ENCODE assay signal across 8 cellular contexts in the genomic region with DNA sequence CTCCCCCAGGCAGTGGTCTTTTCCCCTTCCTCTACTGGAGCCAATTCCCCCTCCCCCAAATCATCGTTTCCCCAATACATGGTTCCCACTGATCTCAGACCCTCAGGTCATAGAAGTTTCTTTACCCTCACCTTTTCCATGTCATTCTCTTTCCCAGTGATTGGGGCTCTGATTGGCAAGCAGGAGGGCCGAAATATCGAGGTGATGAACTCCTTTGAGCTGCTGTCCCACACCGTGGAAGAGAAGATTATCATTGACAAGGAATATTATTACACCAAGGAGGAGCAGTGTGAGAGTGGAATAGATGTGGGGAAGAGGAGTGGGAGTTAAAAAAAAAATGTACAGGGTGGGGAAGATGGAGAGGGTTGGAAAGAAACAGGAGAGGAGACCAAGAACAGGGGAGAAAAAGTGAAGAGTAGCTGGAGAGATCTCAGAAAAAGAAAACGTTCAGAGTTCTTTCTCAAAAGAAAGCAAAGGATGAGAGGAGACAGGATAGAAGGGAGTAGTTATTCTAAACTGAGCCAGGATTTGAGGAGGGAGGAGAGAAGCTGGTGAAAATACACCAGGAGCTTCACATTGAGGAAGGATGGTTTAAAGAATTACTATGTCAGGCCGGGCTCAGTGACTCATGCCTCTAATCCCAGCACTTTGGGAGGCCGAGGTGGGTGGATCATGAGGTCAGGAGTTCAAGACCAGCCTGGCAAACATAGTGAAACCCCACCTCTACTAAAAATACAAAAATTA. TPM values are rescaled to one million over a fixed set of nuclear protein-coding genes. Genes with fewer than 3 reads are reported as not detected.
DNase-seq lines count a peak whose midpoint lies in the region; ATAC-seq and TF ChIP-seq lines count a peak whose summit lies in the region.

No MANE protein-coding gene starts in this region.

- DNase-seq in heart right ventricle (no peak), Right ventricle myocardium inferior (ENCODE audit: missing footprints) (no peak), astrocyte of the hippocampus (ENCODE audit: low read depth, low spot score) (peak; percentile 39), lung (ENCODE audit: low spot score) (no peak), aorta (no peak), NCI-H128 (lab: John Stamatoyannopoulos, UW; ENCODE audit: unreplicated experiment) (no peak), DMS53 treated with DMSO at 0.1 percent for 48 hours (lab: John Stamatoyannopoulos, UW; ENCODE audit: unreplicated experiment) (no peak)

- WGBS in heart right ventricle, 2 donors: 30 to 42% methylated on average over 7 of the region's 7 CpGs
- WGBS in lung, 2 donors: 37 to 56% methylated on average over 7 of the region's 7 CpGs
- WGBS in aorta, 2 donors: 36 to 40% methylated on average over 7 of the region's 7 CpGs

- intact Hi-C loops in heart right ventricle (cut with DNase I) (loop anchor here in 3 of 10 donors (5.0 to 10.0 kb wide), 3 partner anchors 38 to 175 kb away; partner anchors contain the start of genes TRIM4 (in 2 of the 3) and MBLAC1 (in 1 of the 3)), Right ventricle myocardium inferior (cut with DNase I) (loop anchor here (5.0 to 10.0 kb wide), 2 partner anchors 38 to 175 kb away; partner anchors contain the start of genes MBLAC1 and TRIM4), aorta (cut with DNase I) (loop anchor here in 1 of 2 donors (5.0 kb wide), 2 partner anchors 38 to 42 kb away; partner anchors contain the start of genes MBLAC1 and ZSCAN21)

- H3K4me3 ChIP-seq in heart right ventricle (peak overlapping the region; percentile 43 to 96 (median 84)), lung (peak overlapping the region; percentile 86), aorta (ENCODE audit: low read length in 2 of 2) (peak overlapping the region; percentile 20 to 64)

- no peaks in the 10 kb centered on the region for H3K9me3 ChIP-seq in heart right ventricle
- H3K9me3 ChIP-seq in lung (ENCODE audit: control insufficient read depth in 2 of 2, insufficient read depth in 1 of 2, low read length in 1 of 2): no peaks in the 10 kb centered on the region
- H3K9me3 ChIP-seq in aorta (ENCODE audit: control insufficient read depth, low read length): no peaks in the 10 kb centered on the region

- H3K4me1 ChIP-seq in heart right ventricle: peaks cover 5 to 44% (median 23%) of the 10 kb centered on the region in 9 donors
- peaks cover 0 to 2% of the 10 kb centered on the region in 2 donors for H3K4me1 ChIP-seq in lung (ENCODE audit: control insufficient read depth in 2 of 2, insufficient read depth in 2 of 2, low read length in 2 of 2)
- H3K4me1 ChIP-seq in aorta (ENCODE audit: control insufficient read depth in 1 of 2, insufficient read depth in 2 of 2, low read length in 2 of 2): no peaks in the 10 kb centered on the region

- H3K27ac ChIP-seq in heart right ventricle (peak overlapping the region; percentile 42 to 98 (median 93)), lung (ENCODE audit: low read depth in 1 of 2, low read length in 1 of 2) (peak overlapping the region in 1 of 2 donors; percentile 91), aorta (ENCODE audit: low read depth in 1 of 2, low read length in 2 of 2) (peak overlapping the region in 1 of 2 donors; percentile 4)

- ATAC-seq in heart right ventricle (no peak), Right ventricle myocardium inferior (no peak), lung (ENCODE audit: insufficient read depth, low FRiP score) (no peak), aorta (ENCODE audit: low FRiP score) (no peak), GM18520 (IDR thresholded peaks at IDR 0.05; ENCODE audit: unreplicated experiment) (no peak)

- no peak for TF ChIP-seq CTCF in heart right ventricle (IDR thresholded peaks at IDR 0.05)
- no peak for TF ChIP-seq CTCF in lung (IDR thresholded peaks at IDR 0.05; ENCODE audit: control extremely low read depth, extremely low read depth)

- peaks cover 0 to 49% (median 37%) of the 10 kb centered on the region in 9 donors for H3K36me3 ChIP-seq in heart right ventricle
- H3K36me3 ChIP-seq in lung (ENCODE audit: control insufficient read depth in 2 of 2, insufficient read depth in 2 of 2, low read length in 2 of 2): peaks cover 8 to 35% of the 10 kb centered on the region in 2 donors
- H3K36me3 ChIP-seq in aorta (ENCODE audit: control insufficient read depth in 1 of 2, insufficient read depth in 2 of 2, low read length in 1 of 2): peaks cover 0 to 8% of the 10 kb centered on the region in 2 donors

- no peaks in the 10 kb centered on the region for H3K27me3 ChIP-seq in heart right ventricle
- H3K27me3 ChIP-seq in lung (ENCODE audit: control insufficient read depth, insufficient read depth): no peaks in the 10 kb centered on the region
- H3K27me3 ChIP-seq in aorta (ENCODE audit: control insufficient read depth in 1 of 2, insufficient read depth in 2 of 2, low read length in 1 of 2): no peaks in the 10 kb centered on the region

RNA-seq across cellular contexts. Expression of gene COPS6, which starts 0.9 kb away (rescaled TPM):
- 100 to 1,000 TPM; 106 to 130 (median 113) TPM for total RNA-seq in heart right ventricle
- polyA plus RNA-seq in heart right ventricle: 100 to 1,000 TPM; 121 to 135 TPM
- total RNA-seq in Right ventricle myocardium inferior: 117 TPM
- total RNA-seq in lung: 10 to 100 TPM; 66.1 to 89.3 TPM
- 100 to 1,000 TPM in 1 of 2 donors, 10 to 100 TPM in 1; 90.5 to 108 TPM for polyA plus RNA-seq in lung
- total RNA-seq in aorta: 10 to 100 TPM; 79.7 to 81.0 TPM
- polyA plus RNA-seq in aorta: 100 to 1,000 TPM in 1 of 2 donors, 10 to 100 TPM in 1; 73.9 to 132 TPM

RNA-seq across cellular contexts. Expression of gene ZNF3, which starts 8.1 kb away (rescaled TPM):
- total RNA-seq in heart right ventricle (10 to 100 TPM; 14.1 to 17.8 (median 15.3) TPM), Right ventricle myocardium inferior (14.6 TPM), lung (10 to 100 TPM; 29.4 to 30.5 TPM), aorta (10 to 100 TPM; 22.0 to 26.7 TPM)
- polyA plus RNA-seq in heart right ventricle (10 to 100 TPM in 1 of 2 donors, 1 to 10 TPM in 1; 9.0 to 17.7 TPM), lung (10 to 100 TPM; 12.8 to 17.4 TPM), aorta (10 to 100 TPM in 1 of 2 donors, 1 to 10 TPM in 1; 6.3 to 24.1 TPM)

RNA-seq across cellular contexts. Expression of gene MCM7, which starts 11.6 kb away (rescaled TPM):
- total RNA-seq in heart right ventricle (10 to 100 TPM; 11.6 to 30.4 (median 15.5) TPM), Right ventricle myocardium inferior (25.4 TPM), lung (10 to 100 TPM; 42.2 to 54.7 TPM), aorta (10 to 100 TPM; 27.1 to 45.8 TPM)
- polyA plus RNA-seq in heart right ventricle (10 to 100 TPM; 22.7 to 25.1 TPM), lung (10 to 100 TPM; 36.0 to 41.5 TPM), aorta (10 to 100 TPM; 47.2 to 90.8 TPM)

RNA-seq across cellular contexts. Expression of gene AP4M1, which starts 11.8 kb away (rescaled TPM):
- total RNA-seq in heart right ventricle: 10 to 100 TPM in 9 of 10 donors, 1 to 10 TPM in 1; 8.4 to 14.4 (median 11.0) TPM
- polyA plus RNA-seq in heart right ventricle: 10 to 100 TPM; 15.9 to 20.6 TPM
- 10.1 TPM for total RNA-seq in Right ventricle myocardium inferior
- 10 to 100 TPM; 15.7 to 24.2 TPM for total RNA-seq in lung
- 10 to 100 TPM; 14.8 to 18.5 TPM for polyA plus RNA-seq in lung
- total RNA-seq in aorta: 10 to 100 TPM; 14.9 to 20.5 TPM
- 10 to 100 TPM in 1 of 2 donors, 1 to 10 TPM in 1; 8.1 to 60.9 TPM for polyA plus RNA-seq in aorta

RNA-seq across cellular contexts. Expression of gene TAF6, which starts 29.5 kb away (rescaled TPM):
- total RNA-seq in heart right ventricle (10 to 100 TPM; 28.0 to 43.3 (median 31.0) TPM), Right ventricle myocardium inferior (29.3 TPM), lung (10 to 100 TPM; 36.1 to 51.5 TPM), aorta (10 to 100 TPM; 31.7 to 38.7 TPM)
- polyA plus RNA-seq in heart right ventricle (10 to 100 TPM; 23.5 to 33.6 TPM), lung (10 to 100 TPM; 31.5 to 39.8 TPM), aorta (10 to 100 TPM; 24.2 to 39.3 TPM)
